Comparison of ENCODE assay signal across 8 cellular contexts in genomic region chr15:66294932-66295235, GRCh38. TPM values are rescaled to one million over a fixed set of nuclear protein-coding genes. Genes with fewer than 3 reads are reported as not detected.
A peak's percentile ranks its signal among the peaks of the same experiment; 100 is the strongest.
DNase-seq lines count a peak whose midpoint lies in the region; ATAC-seq and TF ChIP-seq lines count a peak whose summit lies in the region.

No MANE protein-coding gene starts in this region.

- DNase-seq in GM23248, result peak; percentile 60
- DNase-seq in PC-9, result no peak
- no peak for DNase-seq in esophagus squamous epithelium (lab: John Stamatoyannopoulos, UW)
- DNase-seq in smooth muscle cell (lab: John Stamatoyannopoulos, UW; ENCODE audit: unreplicated experiment), result no peak
- no peak for DNase-seq in activated effector memory CD4-positive, alpha-beta T cell treated with anti-CD3 and anti-CD28 coated beads, Interleukin-2, amount 50 U/mL, for 16 hours
- DNase-seq in kidney glomerular epithelial cell (lab: John Stamatoyannopoulos, UW), result no peak
- no peak for DNase-seq in NCI-H510A (lab: John Stamatoyannopoulos, UW)

- H3K4me3 ChIP-seq in GM23248 (peak overlapping the region; percentile 78), PC-9 (peak overlapping the region; percentile 52; the same call in 1 of the 2 replicates), esophagus squamous epithelium (peak overlapping the region in 3 of 4 donors; percentile 54 to 86 (median 71)), smooth muscle cell (peak overlapping the region; percentile 75)

- intact Hi-C loops in PC-9 (cut with micrococcal nuclease; ENCODE audit: unreplicated experiment), result loop anchor here (2.0 to 10.0 kb wide), 3 partner anchors 202 to 680 kb away; partner anchors contain the start of genes INTS14 and SNAPC5
- intact Hi-C loops in esophagus squamous epithelium (cut with DNase I), result no loop called here

- ATAC-seq in GM21390 (IDR thresholded peaks at IDR 0.05; ENCODE audit: unreplicated experiment), result no peak

- peak overlapping the region; percentile 94 for H2AFZ ChIP-seq in GM23248
- H2AFZ ChIP-seq in PC-9, result no peak overlapping the region
- no peak overlapping the region for H2AFZ ChIP-seq in smooth muscle cell (ENCODE audit: low read depth)

- H3K27ac ChIP-seq in GM23248 (peak overlapping the region; percentile 72), PC-9 (peak overlapping the region; percentile 57), esophagus squamous epithelium (peak overlapping the region in 3 of 4 donors; percentile 82 to 93 (median 93)), smooth muscle cell (ENCODE audit: low read depth) (peak overlapping the region; percentile 52)

- BruUV-seq in PC-9 (replicated peaks; lab: Mats Ljungman, UMichigan), result no TSS peak

- peaks cover 37% of the 10 kb centered on the region for H3F3A ChIP-seq in GM23248 (ENCODE audit: insufficient read depth)
- peaks cover 15% of the 10 kb centered on the region for H3F3A ChIP-seq in PC-9 (ENCODE audit: insufficient read depth, low read depth)
- H3F3A ChIP-seq in smooth muscle cell (ENCODE audit: low read depth), result peaks cover 10% of the 10 kb centered on the region

- peak overlapping the region; percentile 89 for H3K4me2 ChIP-seq in GM23248 (ENCODE audit: unreplicated experiment)
- peak overlapping the region; percentile 81 for H3K4me2 ChIP-seq in PC-9
- peak overlapping the region; percentile 96 for H3K4me2 ChIP-seq in smooth muscle cell

- WGBS in GM23248 (ENCODE audit: low coverage in 1 of 2, low lambda C conversion rate in 2 of 2, missing lambda C conversion rate in 2 of 2), 2 experiments, result 24 to 28% methylated on average over 3 of the region's 3 CpGs
- 31 to 44% methylated on average over 3 of the region's 3 CpGs for WGBS in esophagus squamous epithelium, 2 donors
- 39% methylated on average over 3 of the region's 3 CpGs for WGBS in smooth muscle cell (ENCODE audit: low lambda C conversion rate)

- peak overlapping the region; percentile 80; the same call in 1 of the 2 replicates for H3K9ac ChIP-seq in GM23248
- H3K9ac ChIP-seq in smooth muscle cell (ENCODE audit: low read depth), result no peak overlapping the region

- no peaks in the 10 kb centered on the region for H3K36me3 ChIP-seq in GM23248 (ENCODE audit: low read depth)
- H3K36me3 ChIP-seq in PC-9 (ENCODE audit: low read depth), result no peaks in the 10 kb centered on the region
- peaks cover 0 to 6% (median 5%) of the 10 kb centered on the region in 3 donors for H3K36me3 ChIP-seq in esophagus squamous epithelium
- no peaks in the 10 kb centered on the region for H3K36me3 ChIP-seq in smooth muscle cell (ENCODE audit: low read depth)

- peaks cover 21% of the 10 kb centered on the region for H3K4me1 ChIP-seq in GM23248 (ENCODE audit: insufficient read depth)
- H3K4me1 ChIP-seq in PC-9 (replicated peaks; ENCODE audit: insufficient read depth), result peaks cover 28% of the 10 kb centered on the region
- peaks cover 17 to 51% (median 18%) of the 10 kb centered on the region in 3 donors for H3K4me1 ChIP-seq in esophagus squamous epithelium
- peaks cover 25% of the 10 kb centered on the region for H3K4me1 ChIP-seq in smooth muscle cell (ENCODE audit: low read depth)

- H3K9me2 ChIP-seq in GM23248 (ENCODE audit: insufficient read depth), result no peaks in the 10 kb centered on the region
- H3K9me2 ChIP-seq in PC-9 (ENCODE audit: insufficient read depth), result no peaks in the 10 kb centered on the region

- in situ Hi-C loops in GM23248 (cut with MboI), result no loop called here

- H3K9me3 ChIP-seq in GM23248 (ENCODE audit: low read depth) (no peaks in the 10 kb centered on the region), PC-9 (ENCODE audit: insufficient read depth, low read depth) (no peaks in the 10 kb centered on the region), esophagus squamous epithelium (no peaks in the 10 kb centered on the region), smooth muscle cell (replicated peaks; ENCODE audit: low read depth) (no peaks in the 10 kb centered on the region)

- no peak for TF ChIP-seq POLR2A in esophagus squamous epithelium (IDR thresholded peaks at IDR 0.05)

- CTCF ChIA-PET in PC-9 (lab: Charles Lee), result no interaction called here

- TF ChIP-seq CTCF in PC-9 (conservative IDR thresholded peaks at IDR 0.05) (no peak), esophagus squamous epithelium (IDR thresholded peaks at IDR 0.05) (no peak), smooth muscle cell (IDR thresholded peaks at IDR 0.05; ENCODE audit: borderline replicate concordance, insufficient read depth, poor library complexity, severe bottlenecking) (no peak)

- H3K79me2 ChIP-seq in GM23248 (ENCODE audit: insufficient read depth) (0 out of 2 replicates have a peak, but pooled peaks cover 17% of the 10 kb centered on the region), PC-9 (ENCODE audit: low read depth) (peaks cover 19% of the 10 kb centered on the region), smooth muscle cell (ENCODE audit: low read depth) (peaks cover 17% of the 10 kb centered on the region)

- POLR2A ChIA-PET in PC-9 (lab: Charles Lee; ENCODE audit: unreplicated experiment), result interaction anchor here (0.6 to 0.7 kb wide), 4 partner anchors 18 to 331 kb away, joined by 5 to 6 read pairs (median 5); no protein-coding TSS in a partner anchor

- H3K27me3 ChIP-seq in GM23248 (replicated peaks; ENCODE audit: insufficient read depth) (no peaks in the 10 kb centered on the region), PC-9 (ENCODE audit: insufficient read depth, low read depth) (no peaks in the 10 kb centered on the region), esophagus squamous epithelium (no peaks in the 10 kb centered on the region), smooth muscle cell (ENCODE audit: low read depth) (no peaks in the 10 kb centered on the region)

- H4K20me1 ChIP-seq in GM23248 (ENCODE audit: insufficient read depth) (no peaks in the 10 kb centered on the region), PC-9 (ENCODE audit: insufficient read depth) (no peaks in the 10 kb centered on the region), smooth muscle cell (ENCODE audit: low read depth) (no peaks in the 10 kb centered on the region)

RNA-seq across cellular contexts. Expression of gene DIS3L, which starts 1.5 kb away (rescaled TPM):
- total RNA-seq in GM23248 (2014; rRNA removed; shearing (Covaris generic)), result 19.5 and 23.7 TPM in 2 replicates
- polyA plus RNA-seq in GM23248 (2016; fragmentation: Nextera tagmentation; extraction: Ambion mirVana), result 12.2 and 15.6 TPM in 2 replicates
- 27.7 and 31.2 TPM in 2 replicates for total RNA-seq in PC-9 (2021)
- total RNA-seq in esophagus squamous epithelium, result 10 to 100 TPM; 12.5 to 34.0 (median 20.6) TPM
- 15.2 and 15.4 TPM in 2 replicates for total RNA-seq in smooth muscle cell
- 10.5 and 17.0 TPM in 2 replicates for polyA plus RNA-seq in smooth muscle cell

RNA-seq across cellular contexts. Expression of gene MEGF11, which starts 41.3 kb away (rescaled TPM):
- total RNA-seq in GM23248 (2014; rRNA removed; shearing (Covaris generic)), result not detected in 2 replicates
- polyA plus RNA-seq in GM23248 (2016; fragmentation: Nextera tagmentation; extraction: Ambion mirVana) (0.14 and 0.23 TPM in 2 replicates), smooth muscle cell (0.08 and 0.40 TPM in 2 replicates)
- total RNA-seq in PC-9 (2021) (not detected in 2 replicates), esophagus squamous epithelium (not detected), smooth muscle cell (not detected in 2 replicates)
